ENCODE assay signal across 28 cellular contexts in the genomic region with DNA sequence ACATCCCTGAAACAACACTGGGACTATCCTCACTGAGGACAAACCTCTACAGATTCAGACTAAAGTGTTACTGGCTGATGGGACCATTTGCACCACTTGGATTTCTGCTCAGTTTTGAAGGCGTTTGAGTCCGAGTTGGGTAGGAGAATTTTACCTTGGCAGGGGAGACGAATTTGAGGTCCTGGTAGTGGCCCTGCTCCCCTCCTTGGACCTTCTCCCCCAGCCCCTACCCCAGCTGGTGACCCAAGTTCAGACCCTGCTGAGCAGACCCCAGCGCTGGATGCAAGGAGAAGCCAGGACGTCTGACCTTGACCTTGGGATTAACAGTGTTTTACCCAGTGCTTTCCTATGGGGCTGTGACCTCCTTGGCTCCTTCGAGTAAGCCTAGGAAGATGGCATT. TPM values are rescaled to one million over a fixed set of nuclear protein-coding genes. Genes with fewer than 3 reads are reported as not detected.
"Had no signal": no experiment of that assay in that cellular context is flagged by ENCODE, and none has a peak within 500 bp of the region (broad histone marks: within the 10 kb centered on the region; RNA-seq: fewer than 3 reads in every experiment).

No MANE protein-coding gene starts in this region.

- H3K36me3 ChIP-seq: stomach, suprapubic skin, thoracic aorta, thyroid gland, tibial nerve, transverse colon, upper lobe of left lung, upper lobe of right lung, uterus, vagina had no signal

- H3K4me3 ChIP-seq: stomach, suprapubic skin, testis, thoracic aorta, thyroid gland, tibial nerve, transverse colon, upper lobe of left lung, upper lobe of right lung, uterus, vagina had no signal

- ATAC-seq: stimulated activated effector memory CD8-positive, alpha-beta T cell treated with anti-CD3 and anti-CD28 coated beads, Interleukin-12 subunit alpha, Interleukin-12 subunit beta, amount 100 ng/mL, for 72 hours; stimulated activated memory B cell treated with anti-CD40 and anti-IgM and Interleukin-4, amounts not matched to agents 10 μg/mL and 1 μg/mL and 100 μg/mL, for 72 hours; stimulated activated naive B cell treated with anti-CD40 and anti-IgM and Interleukin-4, amounts not matched to agents 10 μg/mL and 1 μg/mL and 100 μg/mL, for 72 hours; stimulated activated naive CD8-positive, alpha-beta T cell treated with anti-CD3 and anti-CD28 coated beads, Interleukin-15, amount 100 ng/mL, for 72 hours; stimulated activated naive CD8-positive, alpha-beta T cell treated with anti-CD3 and anti-CD28 coated beads, Interleukin-15, Interleukin-2, amounts not matched to agents 100 U/mL and 50 U/mL, for 24 hours had no signal

- H3K27ac ChIP-seq: stomach, suprapubic skin, testis, thoracic aorta, thyroid gland, tibial nerve, transverse colon, upper lobe of left lung, upper lobe of right lung, uterus, vagina had no signal

- H3K9me3 ChIP-seq: suprapubic skin, testis, thoracic aorta, thyroid gland, transverse colon, upper lobe of left lung, upper lobe of right lung, uterus, vagina had no signal

- DNase-seq: stimulated activated CD4-positive, alpha-beta T cell treated with anti-CD3 and anti-CD28 coated beads, Interleukin-2, amount 100 ng/mL, for 24 hours; stimulated activated CD4-positive, alpha-beta T cell treated with anti-CD3 and anti-CD28 coated beads, Interleukin-2, amount 100 ng/mL, for 48 hours; stimulated activated CD4-positive, alpha-beta T cell treated with anti-CD3 and anti-CD28 coated beads, Interleukin-4, amount 100 ng/mL, for 1 hour; stimulated activated CD4-positive, alpha-beta T cell treated with anti-CD3 and anti-CD28 coated beads, Interleukin-4, amount 100 ng/mL, for 24 hours; stimulated activated CD4-positive, alpha-beta T cell treated with anti-CD3 and anti-CD28 coated beads, Interleukin-4, amount 100 ng/mL, for 4 hours; stimulated activated CD8-positive, alpha-beta memory T cell treated with anti-CD3 and anti-CD28 coated beads, Interleukin-4, amount 100 ng/mL, for 48 hours; stimulated activated naive B cell treated with anti-CD40 and anti-IgM and Interleukin-4, amounts not matched to agents 10 μg/mL and 1 μg/mL and 100 μg/mL, for 72 hours; stimulated activated naive CD4-positive, alpha-beta T cell; stimulated activated naive CD4-positive, alpha-beta T cell treated with Interleukin-2 at 50 U/mL for 16 hours; stimulated activated naive CD8-positive, alpha-beta T cell treated with anti-CD3 and anti-CD28 coated beads, Interleukin-15, amount 100 ng/mL, for 72 hours; stimulated activated naive CD8-positive, alpha-beta T cell treated with anti-CD3 and anti-CD28 coated beads, Interleukin-15, Interleukin-2, amounts not matched to agents 100 U/mL and 50 U/mL, for 24 hours; stomach; substantia nigra; testis; thyroid gland; transverse colon; upper lobe of left lung; upper lobe of right lung; uterus had no signal

- H3K27me3 ChIP-seq: testis, thyroid gland, tibial nerve, transverse colon, upper lobe of left lung, upper lobe of right lung, uterus, vagina had no signal

- H3K4me1 ChIP-seq: stomach, suprapubic skin, testis, thyroid gland, tibial nerve, transverse colon, upper lobe of left lung, upper lobe of right lung, uterus, vagina had no signal

RNA-seq across cellular contexts. Expression of a gene that starts 13.6 kb away (rescaled TPM):
- total RNA-seq: stomach, subcutaneous adipose tissue, suprapubic skin, thoracic aorta, thyroid gland, tibial nerve, upper lobe of left lung, upper lobe of right lung, ureter, urinary bladder, vagina had no signal
- polyA plus RNA-seq: stomach, urinary bladder had no signal
